1 cellular context compared by ENCODE assay signal in the genomic region with DNA sequence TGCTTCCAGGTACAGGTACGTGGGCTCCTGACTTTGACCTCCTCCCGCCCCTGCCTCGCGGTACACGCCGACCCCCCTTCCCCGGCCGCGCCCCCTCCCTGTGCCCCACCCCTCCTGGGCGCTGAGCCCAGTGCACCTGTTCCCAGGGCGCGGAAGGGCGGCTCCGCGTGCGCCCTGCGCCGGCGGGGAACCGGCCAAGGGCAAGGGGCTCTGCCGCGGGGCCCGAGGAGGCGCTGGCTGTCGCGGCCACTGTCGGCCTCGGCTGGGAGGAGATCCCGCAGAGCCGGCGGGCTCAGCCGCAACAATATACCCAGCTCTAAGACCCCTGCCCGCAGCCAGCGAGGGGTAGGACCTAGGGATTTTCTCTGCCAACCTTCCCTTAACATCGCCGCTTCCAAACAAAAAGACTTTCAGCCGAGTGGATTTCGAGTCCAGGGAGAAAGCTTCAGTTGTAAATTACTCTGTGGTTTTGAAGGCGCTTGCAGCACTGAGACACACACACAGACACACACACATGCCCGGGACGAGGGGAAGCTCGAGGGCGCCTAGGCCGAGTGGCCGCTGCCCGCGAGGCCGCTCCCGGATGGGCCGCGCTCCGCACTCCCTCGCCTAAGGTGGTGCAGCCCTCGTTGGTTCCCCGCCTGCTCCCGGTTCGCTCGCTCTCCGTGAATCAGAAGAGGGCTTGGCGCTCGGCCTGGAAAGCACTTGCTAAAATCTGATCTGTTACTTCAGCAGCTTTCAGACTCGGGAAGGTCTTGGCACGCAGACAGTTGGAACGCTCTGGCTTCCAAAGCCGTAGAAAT.
TF ChIP-seq lines count a peak whose summit lies in the region.

No MANE protein-coding gene starts in this region.

TF ChIP-seq in HepG2, 621 proteins besides CTCF, POLR2A, EP300 and RAD21 (continued from another document):
- TF ChIP-seq SIX1 (CRISPR knock-in tag; IDR thresholded peaks at IDR 0.05; ENCODE audit: borderline replicate concordance) (no peak), CAMTA2 (CRISPR knock-in tag; IDR thresholded peaks at IDR 0.05; ENCODE audit: borderline replicate concordance) (no peak), PCBP2 (optimal IDR thresholded peaks at IDR 0.05; ENCODE audit: low read depth, low read length, poor library complexity, severe bottlenecking) (no peak), ZNF567 (CRISPR knock-in tag; IDR thresholded peaks at IDR 0.05; ENCODE audit: borderline replicate concordance) (no peak), ZNF598 (CRISPR knock-in tag; IDR thresholded peaks at IDR 0.05; ENCODE audit: borderline replicate concordance) (no peak), ZNF737 (CRISPR knock-in tag; IDR thresholded peaks at IDR 0.05; ENCODE audit: borderline replicate concordance) (no peak), ZFP90 (CRISPR knock-in tag; IDR thresholded peaks at IDR 0.05; ENCODE audit: borderline replicate concordance) (no peak), ZKSCAN5 (CRISPR knock-in tag; IDR thresholded peaks at IDR 0.05) (no peak)
- TF ChIP-seq, protein P1, sequence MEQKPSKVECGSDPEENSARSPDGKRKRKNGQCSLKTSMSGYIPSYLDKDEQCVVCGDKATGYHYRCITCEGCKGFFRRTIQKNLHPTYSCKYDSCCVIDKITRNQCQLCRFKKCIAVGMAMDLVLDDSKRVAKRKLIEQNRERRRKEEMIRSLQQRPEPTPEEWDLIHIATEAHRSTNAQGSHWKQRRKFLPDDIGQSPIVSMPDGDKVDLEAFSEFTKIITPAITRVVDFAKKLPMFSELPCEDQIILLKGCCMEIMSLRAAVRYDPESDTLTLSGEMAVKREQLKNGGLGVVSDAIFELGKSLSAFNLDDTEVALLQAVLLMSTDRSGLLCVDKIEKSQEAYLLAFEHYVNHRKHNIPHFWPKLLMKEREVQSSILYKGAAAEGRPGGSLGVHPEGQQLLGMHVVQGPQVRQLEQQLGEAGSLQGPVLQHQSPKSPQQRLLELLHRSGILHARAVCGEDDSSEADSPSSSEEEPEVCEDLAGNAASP (CRISPR knock-in tag; IDR thresholded peaks at IDR 0.05; ENCODE audit: borderline replicate concordance): no peak
- TF ChIP-seq, protein P2, sequence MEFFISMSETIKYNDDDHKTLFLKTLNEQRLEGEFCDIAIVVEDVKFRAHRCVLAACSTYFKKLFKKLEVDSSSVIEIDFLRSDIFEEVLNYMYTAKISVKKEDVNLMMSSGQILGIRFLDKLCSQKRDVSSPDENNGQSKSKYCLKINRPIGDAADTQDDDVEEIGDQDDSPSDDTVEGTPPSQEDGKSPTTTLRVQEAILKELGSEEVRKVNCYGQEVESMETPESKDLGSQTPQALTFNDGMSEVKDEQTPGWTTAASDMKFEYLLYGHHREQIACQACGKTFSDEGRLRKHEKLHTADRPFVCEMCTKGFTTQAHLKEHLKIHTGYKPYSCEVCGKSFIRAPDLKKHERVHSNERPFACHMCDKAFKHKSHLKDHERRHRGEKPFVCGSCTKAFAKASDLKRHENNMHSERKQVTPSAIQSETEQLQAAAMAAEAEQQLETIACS (CRISPR knock-in tag; IDR thresholded peaks at IDR 0.05): no peak
- TF ChIP-seq, protein P3, sequence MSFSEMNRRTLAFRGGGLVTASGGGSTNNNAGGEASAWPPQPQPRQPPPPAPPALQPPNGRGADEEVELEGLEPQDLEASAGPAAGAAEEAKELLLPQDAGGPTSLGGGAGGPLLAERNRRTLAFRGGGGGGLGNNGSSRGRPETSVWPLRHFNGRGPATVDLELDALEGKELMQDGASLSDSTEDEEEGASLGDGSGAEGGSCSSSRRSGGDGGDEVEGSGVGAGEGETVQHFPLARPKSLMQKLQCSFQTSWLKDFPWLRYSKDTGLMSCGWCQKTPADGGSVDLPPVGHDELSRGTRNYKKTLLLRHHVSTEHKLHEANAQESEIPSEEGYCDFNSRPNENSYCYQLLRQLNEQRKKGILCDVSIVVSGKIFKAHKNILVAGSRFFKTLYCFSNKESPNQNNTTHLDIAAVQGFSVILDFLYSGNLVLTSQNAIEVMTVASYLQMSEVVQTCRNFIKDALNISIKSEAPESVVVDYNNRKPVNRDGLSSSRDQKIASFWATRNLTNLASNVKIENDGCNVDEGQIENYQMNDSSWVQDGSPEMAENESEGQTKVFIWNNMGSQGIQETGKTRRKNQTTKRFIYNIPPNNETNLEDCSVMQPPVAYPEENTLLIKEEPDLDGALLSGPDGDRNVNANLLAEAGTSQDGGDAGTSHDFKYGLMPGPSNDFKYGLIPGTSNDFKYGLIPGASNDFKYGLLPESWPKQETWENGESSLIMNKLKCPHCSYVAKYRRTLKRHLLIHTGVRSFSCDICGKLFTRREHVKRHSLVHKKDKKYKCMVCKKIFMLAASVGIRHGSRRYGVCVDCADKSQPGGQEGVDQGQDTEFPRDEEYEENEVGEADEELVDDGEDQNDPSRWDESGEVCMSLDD (CRISPR knock-in tag; IDR thresholded peaks at IDR 0.05; ENCODE audit: borderline replicate concordance): no peak
